ENCODE assay signal across 2 cellular contexts in the genomic region with DNA sequence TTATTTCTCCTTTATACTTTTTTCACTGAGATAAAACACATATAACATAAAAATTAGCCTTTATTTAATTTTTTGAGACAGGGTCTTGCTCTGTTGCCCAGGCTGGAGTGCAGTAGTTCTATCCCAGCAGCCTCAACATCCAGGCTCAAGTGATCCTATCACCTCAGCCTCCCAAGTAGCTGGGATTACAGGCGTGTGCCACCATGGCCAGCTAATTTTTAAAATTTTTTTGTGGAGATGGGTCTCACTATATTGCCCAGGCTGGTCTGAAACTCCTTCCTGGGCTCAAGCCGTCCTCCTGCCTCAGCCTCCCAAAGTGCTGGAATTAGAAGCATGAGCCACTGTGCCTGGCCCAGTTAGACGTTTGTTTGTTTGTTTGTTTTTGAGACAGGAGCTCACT.
TF ChIP-seq lines count a peak whose summit lies in the region.

No MANE protein-coding gene starts in this region.

TF ChIP-seq in HepG2, 621 proteins besides CTCF, POLR2A, EP300 and RAD21:
- TF ChIP-seq ZNF121 (CRISPR knock-in tag; IDR thresholded peaks at IDR 0.05) = peak; percentile 59; the same call in 1 of the 2 replicates
- no peak for TF ChIP-seq ZNF44 (CRISPR knock-in tag; IDR thresholded peaks at IDR 0.05)

TF ChIP-seq in endothelial cell of umbilical vein, 7 proteins besides CTCF, POLR2A, EP300 and RAD21:
- TF ChIP-seq JUN (IDR thresholded peaks at IDR 0.05; ENCODE audit: borderline replicate concordance, insufficient read depth, insufficient read length, low read depth) (no peak), MYC (IDR thresholded peaks at IDR 0.05; ENCODE audit: low read depth, low read length) (no peak), EZH2 (IDR thresholded peaks at IDR 0.05; ENCODE audit: borderline replicate concordance, low read depth, low read length, severe bottlenecking) (no peak), FOS (IDR thresholded peaks at IDR 0.05; ENCODE audit: borderline replicate concordance, insufficient read depth, low read length) (no peak), POLR2AphosphoS5 (IDR thresholded peaks at IDR 0.05; ENCODE audit: insufficient read depth, low read depth, low read length) (no peak), MAX (IDR thresholded peaks at IDR 0.05; ENCODE audit: insufficient read depth, insufficient read length) (no peak), GATA2 (IDR thresholded peaks at IDR 0.05; ENCODE audit: insufficient read depth, insufficient read length, low read depth, low read length) (no peak)
